Comparison of ENCODE assay signal across 30 cellular contexts in the genomic region with DNA sequence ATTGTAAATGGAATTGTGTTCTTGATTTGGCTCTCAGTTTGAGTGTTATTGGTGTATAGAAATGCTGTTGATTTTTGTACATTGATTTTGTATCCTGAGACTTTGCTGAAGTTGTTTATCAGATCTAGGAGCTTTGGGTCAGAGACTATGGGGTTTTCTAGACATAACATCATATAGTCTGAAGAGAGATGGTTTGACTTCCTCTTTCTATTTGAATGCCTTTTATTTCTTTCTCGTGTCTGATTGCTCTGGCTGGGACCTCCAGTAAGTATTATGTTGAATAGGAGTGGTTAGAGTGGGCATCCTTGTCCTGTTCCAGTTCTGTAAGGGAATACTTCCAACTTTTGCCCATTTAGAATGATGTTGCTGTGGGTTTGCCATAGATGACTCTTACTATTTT. TPM values are rescaled to one million over a fixed set of nuclear protein-coding genes. Genes with fewer than 3 reads are reported as not detected.
"Had no signal": no experiment of that assay in that cellular context is flagged by ENCODE, and none has a peak within 500 bp of the region (broad histone marks: within the 10 kb centered on the region; RNA-seq: fewer than 3 reads in every experiment).

No MANE protein-coding gene starts in this region.

- H3K27ac Mint-ChIP-seq: activated CD4-positive, alpha-beta memory T cell treated with anti-CD3 and anti-CD28 coated beads, Interleukin-2, amount 10 ng/mL, durations not matched to agents 7 days and 5 days; activated naive CD4-positive, alpha-beta T cell treated with anti-CD3 and anti-CD28 coated beads for 36 hours; activated naive CD8-positive, alpha-beta T cell treated with anti-CD3 and anti-CD28 coated beads, Interleukin-2, amount 10 ng/mL, durations not matched to agents 7 days and 5 days; activated T-helper 17 cell treated with anti-CD3 and anti-CD28 coated beads, Interleukin-2, amount 50 U/mL, for 72 hours; T-helper 1 cell treated with Interleukin-12 subunit alpha and Interleukin-12 subunit beta and Interleukin-4 antibody, amounts not matched to agents 30 μg/mL and 1 μg/mL, for 36 hours had no signal

- DNase-seq: activated CD4-positive, alpha-beta memory T cell treated with anti-CD3 and anti-CD28 coated beads, Interleukin-2, amount 10 ng/mL, durations not matched to agents 7 days and 5 days; activated CD4-positive, alpha-beta T cell treated with anti-CD3 and anti-CD28 coated beads, Interleukin-2, amount 50 U/mL, for 1 hour; activated CD4-positive, CD25-positive, alpha-beta regulatory T cell; activated gamma-delta T cell; activated naive CD4-positive, alpha-beta T cell treated with anti-CD3 and anti-CD28 coated beads for 36 hours; activated naive CD8-positive, alpha-beta T cell treated with anti-CD3 and anti-CD28 coated beads, Interleukin-2, amount 10 ng/mL, durations not matched to agents 7 days and 5 days; activated T-cell treated with anti-CD3 and anti-CD28 coated beads for 4 hours; activated T-cell treated with anti-CD3 and anti-CD28 coated beads, Interleukin-2, amount 50 U/mL, for 48 hours; aorta; caudate nucleus; colonic mucosa; Karpas-422; MM.1S; NCI-H1092 treated with DMSO at 0.1 percent for 48 hours; NCI-H1417 treated with DMSO at 0.1 percent for 48 hours; NCI-H1694; NCI-H2029; NCI-H2107; NCI-H345; NCI-H510A; NCI-H69; NK-92 treated with Interleukin-12 subunit alpha and Interleukin-12 subunit beta, amount 100 ng/mL, for 24 hours; Peyer's patch; Right ventricle myocardium superior; T-helper 9 cell had no signal

- H3K9me3 ChIP-seq: breast epithelium, colonic mucosa, Peyer's patch had no signal

- H3K36me3 ChIP-seq: breast epithelium, colonic mucosa had no signal

- H3K4me3 ChIP-seq: breast epithelium, colonic mucosa, Peyer's patch had no signal

- H3K27me3 Mint-ChIP-seq: activated naive CD8-positive, alpha-beta T cell treated with anti-CD3 and anti-CD28 coated beads, Interleukin-2, amount 10 ng/mL, durations not matched to agents 7 days and 5 days had no signal

- H3K27ac ChIP-seq: breast epithelium, colonic mucosa, Peyer's patch, RWPE1 had no signal

- H3K9me3 Mint-ChIP-seq: activated naive CD4-positive, alpha-beta T cell treated with anti-CD3 and anti-CD28 coated beads for 36 hours; activated T-helper 17 cell treated with anti-CD3 and anti-CD28 coated beads, Interleukin-2, amount 50 U/mL, for 72 hours had no signal

- H3K4me3 Mint-ChIP-seq: activated CD4-positive, alpha-beta memory T cell treated with anti-CD3 and anti-CD28 coated beads, Interleukin-2, amount 10 ng/mL, durations not matched to agents 7 days and 5 days; activated naive CD4-positive, alpha-beta T cell treated with anti-CD3 and anti-CD28 coated beads for 36 hours; activated naive CD8-positive, alpha-beta T cell treated with anti-CD3 and anti-CD28 coated beads, Interleukin-2, amount 10 ng/mL, durations not matched to agents 7 days and 5 days; activated T-helper 17 cell treated with anti-CD3 and anti-CD28 coated beads, Interleukin-2, amount 50 U/mL, for 72 hours; T-helper 1 cell treated with Interleukin-12 subunit alpha and Interleukin-12 subunit beta and Interleukin-4 antibody, amounts not matched to agents 30 μg/mL and 1 μg/mL, for 36 hours had no signal

- H3K4me1 Mint-ChIP-seq: activated CD4-positive, alpha-beta memory T cell treated with anti-CD3 and anti-CD28 coated beads, Interleukin-2, amount 10 ng/mL, durations not matched to agents 7 days and 5 days; activated T-helper 17 cell treated with anti-CD3 and anti-CD28 coated beads, Interleukin-2, amount 50 U/mL, for 72 hours had no signal

- H3K27me3 ChIP-seq: breast epithelium, colonic mucosa, Peyer's patch had no signal

- ATAC-seq: activated T-helper 17 cell treated with anti-CD3 and anti-CD28 coated beads, Interleukin-2, amount 50 U/mL, for 72 hours had no signal

- H3K4me1 ChIP-seq: breast epithelium, colonic mucosa, Peyer's patch had no signal

RNA-seq across cellular contexts. Expression of gene ANGPTL1, which starts 39.1 kb away (rescaled TPM):
- total RNA-seq: activated CD4-positive, alpha-beta memory T cell treated with anti-CD3 and anti-CD28 coated beads, Interleukin-2, amount 10 ng/mL, durations not matched to agents 7 days and 5 days; activated CD8-positive, alpha-beta memory T cell treated with anti-CD3 and anti-CD28 coated beads for 36 hours; activated naive CD4-positive, alpha-beta T cell treated with anti-CD3 and anti-CD28 coated beads for 36 hours; activated naive CD8-positive, alpha-beta T cell treated with anti-CD3 and anti-CD28 coated beads, Interleukin-2, amount 10 ng/mL, durations not matched to agents 7 days and 5 days; activated T-helper 17 cell treated with anti-CD3 and anti-CD28 coated beads, Interleukin-2, amount 50 U/mL, for 72 hours had no signal
